Comparison of ENCODE assay signal across 9 cellular contexts in genomic region chr5:138789771-138790242, GRCh38. TPM values are rescaled to one million over a fixed set of nuclear protein-coding genes. Genes with fewer than 3 reads are reported as not detected.
DNase-seq lines count a peak whose midpoint lies in the region; ATAC-seq, FAIRE-seq and TF ChIP-seq lines count a peak whose summit lies in the region.
"Had no signal": no experiment of that assay in that cellular context is flagged by ENCODE, and none has a peak within 500 bp of the region (broad histone marks: within the 10 kb centered on the region; RNA-seq: fewer than 3 reads in every experiment).

No MANE protein-coding gene starts in this region.

- H3K36me3 ChIP-seq in brain microvascular endothelial cell (replicated peaks) = peaks cover 7% of the 10 kb centered on the region
- H3K36me3 ChIP-seq in lower lobe of right lung = peaks cover 20% of the 10 kb centered on the region

- FAIRE-seq in A549 (lab: Jason Lieb, UNC) = no peak
- peak; percentile 82 for FAIRE-seq in G401.6 (lab: Jason Lieb, UNC)

- peak; percentile 87 to 88; a peak in 5 of 6 replicates for ATAC-seq in A549
- peak; percentile 49 to 50 for ATAC-seq in lower lobe of right lung
- ATAC-seq in GM21526 (IDR thresholded peaks at IDR 0.05; ENCODE audit: low FRiP score, unreplicated experiment) = no peak
- no peak for ATAC-seq in HG03097 (IDR thresholded peaks at IDR 0.05; ENCODE audit: low FRiP score, unreplicated experiment)

- in situ Hi-C loops in brain microvascular endothelial cell (cut with HindIII; ENCODE audit: low pct_ligation_motif_present, low sequenced_read_pairs) = no loop called here

- no peak for TF ChIP-seq EP300 in A549 (IDR thresholded peaks at IDR 0.05)

- H3K4me3 ChIP-seq in A549 (no peak overlapping the region), brain microvascular endothelial cell (ENCODE audit: low read depth, low read length) (no peak overlapping the region), lower lobe of right lung (no peak overlapping the region)

- TF ChIP-seq RAD21 in A549 (conservative IDR thresholded peaks at IDR 0.05 in 1 of 2, IDR thresholded peaks at IDR 0.05 in 1 of 2) = peak; percentile 28 to 34; a peak in 1 of 5 replicates

- no peaks in the 10 kb centered on the region for H3K9me3 ChIP-seq in A549
- H3K9me3 ChIP-seq in lower lobe of right lung = no peaks in the 10 kb centered on the region

- DNase-seq in A549 (ENCODE audit: low read depth in 1 of 2, low spot score in 1 of 2) (peak; percentile 48 to 54), NCI-H1930 (lab: John Stamatoyannopoulos, UW) (peak; percentile 0 to 41), brain microvascular endothelial cell (peak; percentile 22), lower lobe of right lung (no peak), substantia nigra (lab: John Stamatoyannopoulos, UW) (no peak)

- TF ChIP-seq POLR2A in A549 (IDR thresholded peaks at IDR 0.05; ENCODE audit: low read length) = no peak

- no peak overlapping the region for H3K4me2 ChIP-seq in A549

- TF ChIP-seq CTCF in A549 (IDR thresholded peaks at IDR 0.05) (peak; percentile 64), brain microvascular endothelial cell (IDR thresholded peaks at IDR 0.05; ENCODE audit: low read depth, low read length, missing control alignments) (peak; percentile 65), lower lobe of right lung (IDR thresholded peaks at IDR 0.05) (peak; percentile 52)

- CTCF ChIA-PET in A549 (lab: Yijun Ruan, JAX) = interaction anchor here (0.5 to 2.5 kb wide), 21 partner anchors 9 to 483 kb away, joined by 3 to 14 read pairs (median 5); no protein-coding TSS in a partner anchor

- H3K27ac ChIP-seq in A549 = no peak overlapping the region
- no peak overlapping the region for H3K27ac ChIP-seq in brain microvascular endothelial cell
- no peak overlapping the region for H3K27ac ChIP-seq in lower lobe of right lung
- H3K27ac ChIP-seq in substantia nigra (ENCODE audit: low read depth, low read length, poor library complexity, severe bottlenecking) = no peak overlapping the region
- H3K27ac ChIP-seq: epithelial cell of prostate had no signal

- H3K4me1 ChIP-seq in A549 (peaks cover 13% of the 10 kb centered on the region), lower lobe of right lung (peaks cover 33% of the 10 kb centered on the region)

- H3K27me3 ChIP-seq in brain microvascular endothelial cell (replicated peaks) (no peaks in the 10 kb centered on the region), lower lobe of right lung (ENCODE audit: low read depth) (no peaks in the 10 kb centered on the region)

- POLR2A ChIA-PET in A549 (lab: Yijun Ruan, JAX) = no interaction called here

- intact Hi-C loops in lower lobe of right lung (cut with DNase I) = no loop called here

TF ChIP-seq in A549, 52 proteins besides CTCF, POLR2A, EP300 and RAD21:
- no peak for TF ChIP-seq PHF8 (IDR thresholded peaks at IDR 0.05; ENCODE audit: borderline replicate concordance, low read depth)
- TF ChIP-seq RFX5 (IDR thresholded peaks at IDR 0.05) = no peak
- TF ChIP-seq SMC3 (IDR thresholded peaks at IDR 0.05) = 0 out of 3 replicates have a peak, but pooled peaks have one; percentile 25
- TF ChIP-seq, protein P1, sequence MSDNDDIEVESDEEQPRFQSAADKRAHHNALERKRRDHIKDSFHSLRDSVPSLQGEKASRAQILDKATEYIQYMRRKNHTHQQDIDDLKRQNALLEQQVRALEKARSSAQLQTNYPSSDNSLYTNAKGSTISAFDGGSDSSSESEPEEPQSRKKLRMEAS (IDR thresholded peaks at IDR 0.05) = 0 out of 2 replicates have a peak, but pooled peaks have one; percentile 28

RNA-seq across cellular contexts. Expression of gene CTNNA1, which starts 36.6 kb away (rescaled TPM):
- polyA plus RNA-seq in A549 (2011; rRNA removed) (154 and 190 TPM in 2 replicates), A549 (2017; fragmentation: RNase III; extraction: RNeasy Plus Mini Kit Qiagen cat#74134 plus additional on column Dnase treatment) (184 to 194 TPM (median 191 TPM) in 3 replicates)
- polyA plus RNA-seq in A549 (2012; cell fraction: cytosol; rRNA removed) = 117 and 119 TPM in 2 replicates
- 189 and 219 TPM in 2 replicates for polyA plus RNA-seq in A549 (2012; cell fraction: nucleus; rRNA removed)
- 244 and 246 TPM in 2 replicates for polyA minus RNA-seq in A549 (2011; rRNA and poly(A)+ RNA removed)
- 361 TPM for total RNA-seq in lower lobe of right lung

Comparison
In these comparisons a context has a peak if more than half of its experiments do, and no peak if none do; other contexts are left out.
1. ATAC-seq: peak in A549 (2 of 2) and lower lobe of right lung (2 of 2); none in GM21526 (single experiment) and HG03097 (single experiment).
2. DNase-seq: peak in A549 (2 of 2), NCI-H1930 (2 of 2) and brain microvascular endothelial cell (single experiment); none in lower lobe of right lung (single experiment) and substantia nigra (0 of 49).
3. Peak in every context shown above with its lines, with median percentiles within 50 percentile points of each other: CTCF ChIP-seq.